In the genomic region with DNA sequence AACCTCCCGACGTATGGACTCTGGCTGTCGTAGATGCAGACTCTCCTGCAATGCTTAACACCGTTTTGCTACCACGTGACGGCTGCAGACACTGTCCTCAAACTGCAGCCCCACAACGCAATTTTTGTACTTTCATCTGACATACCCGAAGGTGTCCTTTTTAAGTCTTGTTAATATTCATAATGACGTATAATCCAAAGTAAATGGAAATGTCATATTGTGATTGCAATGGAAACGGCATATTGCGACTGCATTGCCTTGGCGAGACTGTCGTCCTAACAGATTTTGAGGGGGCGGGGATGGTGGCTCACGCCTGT, we compare ENCODE assay signal across 1 cellular context.
TF ChIP-seq lines count a peak whose summit lies in the region.

No MANE protein-coding gene starts in this region.

TF ChIP-seq in GM23338, 12 proteins besides CTCF, POLR2A, EP300 and RAD21 (continued from another document):
- TF ChIP-seq ZNF462 (CRISPR knock-in tag; IDR thresholded peaks at IDR 0.05) = no peak
- TF ChIP-seq EZH2phosphoT487 (IDR thresholded peaks at IDR 0.05; ENCODE audit: unreplicated experiment) = no peak
- no peak for TF ChIP-seq NANOG (IDR thresholded peaks at IDR 0.05; ENCODE audit: borderline replicate concordance)
- TF ChIP-seq, protein P1, sequence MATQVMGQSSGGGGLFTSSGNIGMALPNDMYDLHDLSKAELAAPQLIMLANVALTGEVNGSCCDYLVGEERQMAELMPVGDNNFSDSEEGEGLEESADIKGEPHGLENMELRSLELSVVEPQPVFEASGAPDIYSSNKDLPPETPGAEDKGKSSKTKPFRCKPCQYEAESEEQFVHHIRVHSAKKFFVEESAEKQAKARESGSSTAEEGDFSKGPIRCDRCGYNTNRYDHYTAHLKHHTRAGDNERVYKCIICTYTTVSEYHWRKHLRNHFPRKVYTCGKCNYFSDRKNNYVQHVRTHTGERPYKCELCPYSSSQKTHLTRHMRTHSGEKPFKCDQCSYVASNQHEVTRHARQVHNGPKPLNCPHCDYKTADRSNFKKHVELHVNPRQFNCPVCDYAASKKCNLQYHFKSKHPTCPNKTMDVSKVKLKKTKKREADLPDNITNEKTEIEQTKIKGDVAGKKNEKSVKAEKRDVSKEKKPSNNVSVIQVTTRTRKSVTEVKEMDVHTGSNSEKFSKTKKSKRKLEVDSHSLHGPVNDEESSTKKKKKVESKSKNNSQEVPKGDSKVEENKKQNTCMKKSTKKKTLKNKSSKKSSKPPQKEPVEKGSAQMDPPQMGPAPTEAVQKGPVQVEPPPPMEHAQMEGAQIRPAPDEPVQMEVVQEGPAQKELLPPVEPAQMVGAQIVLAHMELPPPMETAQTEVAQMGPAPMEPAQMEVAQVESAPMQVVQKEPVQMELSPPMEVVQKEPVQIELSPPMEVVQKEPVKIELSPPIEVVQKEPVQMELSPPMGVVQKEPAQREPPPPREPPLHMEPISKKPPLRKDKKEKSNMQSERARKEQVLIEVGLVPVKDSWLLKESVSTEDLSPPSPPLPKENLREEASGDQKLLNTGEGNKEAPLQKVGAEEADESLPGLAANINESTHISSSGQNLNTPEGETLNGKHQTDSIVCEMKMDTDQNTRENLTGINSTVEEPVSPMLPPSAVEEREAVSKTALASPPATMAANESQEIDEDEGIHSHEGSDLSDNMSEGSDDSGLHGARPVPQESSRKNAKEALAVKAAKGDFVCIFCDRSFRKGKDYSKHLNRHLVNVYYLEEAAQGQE (IDR thresholded peaks at IDR 0.05; ENCODE audit: unreplicated experiment) = no peak
- TF ChIP-seq ZNF331 (CRISPR knock-in tag; IDR thresholded peaks at IDR 0.05; ENCODE audit: low read depth) = no peak
- TF ChIP-seq STAT1 (IDR thresholded peaks at IDR 0.05; ENCODE audit: unreplicated experiment) = no peak
- TF ChIP-seq ZNF114 (CRISPR knock-in tag; IDR thresholded peaks at IDR 0.05) = no peak
- TF ChIP-seq EZH2 (IDR thresholded peaks at IDR 0.05; ENCODE audit: low read depth, unreplicated experiment) = no peak
- no peak for TF ChIP-seq POLR2AphosphoS5 (IDR thresholded peaks at IDR 0.05; ENCODE audit: low read depth)
- TF ChIP-seq JUNB (IDR thresholded peaks at IDR 0.05; ENCODE audit: unreplicated experiment) = no peak
